ENCODE assay signal across 12 cellular contexts in genomic region chr2:11389551-11390528, GRCh38. TPM values are rescaled to one million over a fixed set of nuclear protein-coding genes. Genes with fewer than 3 reads are reported as not detected.
A peak's percentile ranks its signal among the peaks of the same experiment; 100 is the strongest.
DNase-seq lines count a peak whose midpoint lies in the region; ATAC-seq and TF ChIP-seq lines count a peak whose summit lies in the region.
"Had no signal": no experiment of that assay in that cellular context is flagged by ENCODE, and none has a peak within 500 bp of the region (broad histone marks: within the 10 kb centered on the region; RNA-seq: fewer than 3 reads in every experiment).

No MANE protein-coding gene starts in this region.

- in situ Hi-C loops in Caki2 (cut with HindIII; ENCODE audit: low pct_unique_long_range_greater_than_20kb, low sequenced_read_pairs) = no loop called here

- no peak for TF ChIP-seq RAD21 in SK-N-SH (IDR thresholded peaks at IDR 0.05; ENCODE audit: low read length)

- CTCF ChIA-PET in SK-N-SH (lab: Yijun Ruan, JAX) = interaction anchor here (0.9 to 4.2 kb wide), 4 partner anchors 14 to 258 kb away, joined by 3 to 25 read pairs (median 10); a partner anchor contains a TSS

- no peak overlapping the region for H2AFZ ChIP-seq in SK-N-SH (ENCODE audit: low read depth)

- H3F3A ChIP-seq in SK-N-SH (replicated peaks; ENCODE audit: insufficient read depth) = peaks cover 3% of the 10 kb centered on the region

- TF ChIP-seq CTCF in SK-N-SH (IDR thresholded peaks at IDR 0.05) (no peak), esophagus muscularis mucosa (IDR thresholded peaks at IDR 0.05) (no peak)

- intact Hi-C loops in esophagus muscularis mucosa (cut with DNase I) = no loop called here

- H3K27ac ChIP-seq in SK-N-SH (ENCODE audit: low read depth in 2 of 2, low read length in 1 of 2) (no peak overlapping the region), esophagus muscularis mucosa (replicated peaks in 1 of 4) (peak overlapping the region; percentile 53 to 60 (median 59)), mucosa of rectum (ENCODE audit: low read depth in 2 of 2, low read length in 2 of 2) (peak overlapping the region; percentile 90 to 94)

- POLR2A ChIA-PET in SK-N-SH (lab: Yijun Ruan, JAX) = no interaction called here

- H3K9me3 ChIP-seq in SK-N-SH = no peaks in the 10 kb centered on the region
- no peaks in the 10 kb centered on the region for H3K9me3 ChIP-seq in esophagus muscularis mucosa
- no peaks in the 10 kb centered on the region for H3K9me3 ChIP-seq in mucosa of rectum (ENCODE audit: control insufficient read depth in 2 of 2, low read length in 2 of 2)

- H3K4me1 ChIP-seq in SK-N-SH (ENCODE audit: control insufficient read depth in 1 of 2, insufficient read depth in 2 of 2, low read depth in 1 of 2, low read length in 1 of 2) (peaks cover 21 to 27% of the 10 kb centered on the region in 2 experiments; a peak in 3 of 4 replicates), esophagus muscularis mucosa (peaks cover 28 to 80% (median 73%) of the 10 kb centered on the region in 4 donors), mucosa of rectum (ENCODE audit: control insufficient read depth in 2 of 2, insufficient read depth in 2 of 2, low read length in 2 of 2) (peaks cover 50 to 52% of the 10 kb centered on the region in 2 donors)

- DNase-seq in Caki2 (ENCODE audit: low read depth) = peak; percentile 100
- DNase-seq in SK-N-SH = no peak
- DNase-seq in esophagus muscularis mucosa (ENCODE audit: extremely low spot score) = no peak
- DNase-seq in NCI-H1694 (lab: John Stamatoyannopoulos, UW) = no peak
- DNase-seq in COLO668 (lab: John Stamatoyannopoulos, UW; ENCODE audit: unreplicated experiment) = no peak
- DNase-seq: activated CD4-positive, alpha-beta T cell treated with anti-CD3 and anti-CD28 coated beads, Interleukin-2, amount 50 U/mL, for 1 hour; CD4-positive, CD25-positive, alpha-beta regulatory T cell; NCI-H1048 had no signal

- no peak for TF ChIP-seq POLR2A in esophagus muscularis mucosa (IDR thresholded peaks at IDR 0.05; ENCODE audit: low read depth)

- WGBS in SK-N-SH (ENCODE audit: low lambda C conversion rate) = 78% methylated on average over 20 of the region's 20 CpGs
- 63% methylated on average over 20 of the region's 20 CpGs for WGBS in esophagus muscularis mucosa

- H3K4me2 ChIP-seq in SK-N-SH = no peak overlapping the region

- H4K20me1 ChIP-seq in SK-N-SH (ENCODE audit: insufficient read depth) = no peaks in the 10 kb centered on the region

- no peak overlapping the region for H3K9ac ChIP-seq in SK-N-SH
- no peak overlapping the region for H3K9ac ChIP-seq in mucosa of rectum (ENCODE audit: low read depth in 1 of 2, low read length in 2 of 2)

- TF ChIP-seq EP300 in SK-N-SH (IDR thresholded peaks at IDR 0.05; ENCODE audit: borderline replicate concordance in 1 of 2, low read depth in 1 of 2, low read length in 1 of 2) (no peak), esophagus muscularis mucosa (IDR thresholded peaks at IDR 0.05) (no peak)

- no peaks in the 10 kb centered on the region for H3K79me2 ChIP-seq in SK-N-SH (ENCODE audit: insufficient read depth)

- H3K36me3 ChIP-seq in SK-N-SH (replicated peaks in 1 of 2; ENCODE audit: control insufficient read depth in 1 of 2, insufficient read depth in 2 of 2, low read length in 1 of 2) (no peaks in the 10 kb centered on the region), esophagus muscularis mucosa (no peaks in the 10 kb centered on the region), mucosa of rectum (ENCODE audit: control insufficient read depth in 2 of 2, insufficient read depth in 2 of 2, low read length in 2 of 2) (no peaks in the 10 kb centered on the region)

- ATAC-seq in HG02973 (IDR thresholded peaks at IDR 0.05; ENCODE audit: unreplicated experiment) (no peak), GM19035 (IDR thresholded peaks at IDR 0.05; ENCODE audit: unreplicated experiment) (no peak)
- ATAC-seq: GM12878 had no signal

- H3K9me2 ChIP-seq in SK-N-SH = no peaks in the 10 kb centered on the region

- H3K27me3 ChIP-seq in SK-N-SH (ENCODE audit: insufficient read depth) = no peaks in the 10 kb centered on the region
- no peaks in the 10 kb centered on the region for H3K27me3 ChIP-seq in esophagus muscularis mucosa
- no peaks in the 10 kb centered on the region for H3K27me3 ChIP-seq in mucosa of rectum (ENCODE audit: control insufficient read depth in 2 of 2, insufficient read depth in 2 of 2, low read length in 2 of 2)

- H3K4me3 ChIP-seq in SK-N-SH (ENCODE audit: low read depth in 2 of 2, low read length in 1 of 2) (no peak overlapping the region), esophagus muscularis mucosa (no peak overlapping the region), mucosa of rectum (ENCODE audit: low read length in 2 of 2) (peak overlapping the region in 1 of 2 donors; percentile 32)
- H3K4me3 ChIP-seq: GM12878 had no signal

TF ChIP-seq in SK-N-SH, 30 proteins besides CTCF, POLR2A, EP300 and RAD21:
- TF ChIP-seq NRF1 (IDR thresholded peaks at IDR 0.05; ENCODE audit: low read depth, low read length) (0 out of 2 replicates have a peak, but pooled peaks have one; percentile 3), FOXM1 (IDR thresholded peaks at IDR 0.05; ENCODE audit: low read depth) (no peak), MXI1 (IDR thresholded peaks at IDR 0.05; ENCODE audit: low read depth, low read length) (no peak), NFIC (IDR thresholded peaks at IDR 0.05; ENCODE audit: borderline replicate concordance) (peak; percentile 87)
- TF ChIP-seq, protein P1, sequence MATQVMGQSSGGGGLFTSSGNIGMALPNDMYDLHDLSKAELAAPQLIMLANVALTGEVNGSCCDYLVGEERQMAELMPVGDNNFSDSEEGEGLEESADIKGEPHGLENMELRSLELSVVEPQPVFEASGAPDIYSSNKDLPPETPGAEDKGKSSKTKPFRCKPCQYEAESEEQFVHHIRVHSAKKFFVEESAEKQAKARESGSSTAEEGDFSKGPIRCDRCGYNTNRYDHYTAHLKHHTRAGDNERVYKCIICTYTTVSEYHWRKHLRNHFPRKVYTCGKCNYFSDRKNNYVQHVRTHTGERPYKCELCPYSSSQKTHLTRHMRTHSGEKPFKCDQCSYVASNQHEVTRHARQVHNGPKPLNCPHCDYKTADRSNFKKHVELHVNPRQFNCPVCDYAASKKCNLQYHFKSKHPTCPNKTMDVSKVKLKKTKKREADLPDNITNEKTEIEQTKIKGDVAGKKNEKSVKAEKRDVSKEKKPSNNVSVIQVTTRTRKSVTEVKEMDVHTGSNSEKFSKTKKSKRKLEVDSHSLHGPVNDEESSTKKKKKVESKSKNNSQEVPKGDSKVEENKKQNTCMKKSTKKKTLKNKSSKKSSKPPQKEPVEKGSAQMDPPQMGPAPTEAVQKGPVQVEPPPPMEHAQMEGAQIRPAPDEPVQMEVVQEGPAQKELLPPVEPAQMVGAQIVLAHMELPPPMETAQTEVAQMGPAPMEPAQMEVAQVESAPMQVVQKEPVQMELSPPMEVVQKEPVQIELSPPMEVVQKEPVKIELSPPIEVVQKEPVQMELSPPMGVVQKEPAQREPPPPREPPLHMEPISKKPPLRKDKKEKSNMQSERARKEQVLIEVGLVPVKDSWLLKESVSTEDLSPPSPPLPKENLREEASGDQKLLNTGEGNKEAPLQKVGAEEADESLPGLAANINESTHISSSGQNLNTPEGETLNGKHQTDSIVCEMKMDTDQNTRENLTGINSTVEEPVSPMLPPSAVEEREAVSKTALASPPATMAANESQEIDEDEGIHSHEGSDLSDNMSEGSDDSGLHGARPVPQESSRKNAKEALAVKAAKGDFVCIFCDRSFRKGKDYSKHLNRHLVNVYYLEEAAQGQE (IDR thresholded peaks at IDR 0.05; ENCODE audit: low read depth, low read length) = 0 out of 2 replicates have a peak, but pooled peaks have one; percentile 7

RNA-seq across cellular contexts. Expression of gene ROCK2, which starts 45.4 kb away (rescaled TPM):
- total RNA-seq in Caki2 (2014; rRNA removed; shearing (Covaris generic); ENCODE audit: low replicate concordance) = 7.3 and 8.3 TPM in 2 replicates
- polyA plus RNA-seq in SK-N-SH (2012; rRNA removed) = 4.2 and 4.9 TPM in 2 replicates
- 6.5 and 8.4 TPM in 2 replicates for polyA plus RNA-seq in SK-N-SH (2012; cell fraction: cytosol; rRNA removed)
- polyA plus RNA-seq in SK-N-SH (2012; cell fraction: nucleus; rRNA removed) = 2.9 and 5.3 TPM in 2 replicates
- total RNA-seq in esophagus muscularis mucosa = 100 to 1,000 TPM in 2 of 4 donors, 10 to 100 TPM in 2; 90.0 to 119 (median 101) TPM

Comparison
In these comparisons a context has a peak if more than half of its experiments do, and no peak if none do; other contexts are left out.
1. H3K27ac ChIP-seq: peak in esophagus muscularis mucosa (4 of 4) and mucosa of rectum (2 of 2); none in SK-N-SH (0 of 2).